Comparison of ENCODE assay signal across 19 cellular contexts in genomic region chr9:88589656-88590055, GRCh38. TPM values are rescaled to one million over a fixed set of nuclear protein-coding genes. Genes with fewer than 3 reads are reported as not detected.
DNase-seq lines count a peak whose midpoint lies in the region; ATAC-seq and TF ChIP-seq lines count a peak whose summit lies in the region.
"Had no signal": no experiment of that assay in that cellular context is flagged by ENCODE, and none has a peak within 500 bp of the region (broad histone marks: within the 10 kb centered on the region; RNA-seq: fewer than 3 reads in every experiment).

No MANE protein-coding gene starts in this region.

- no peak overlapping the region for H2BK120ac ChIP-seq in mesenchymal stem cell (ENCODE audit: low read depth, low read length)

- TF ChIP-seq CTCF in osteoblast (IDR thresholded peaks at IDR 0.05; ENCODE audit: extremely low read depth, low read depth, low read length): no peak
- TF ChIP-seq CTCF in upper lobe of left lung (IDR thresholded peaks at IDR 0.05): no peak

- no peak overlapping the region for H2AK5ac ChIP-seq in mesenchymal stem cell (ENCODE audit: low read length, severe bottlenecking)

- H3K4me2 ChIP-seq in mesenchymal stem cell (ENCODE audit: low read length, poor library complexity, severe bottlenecking) (no peak overlapping the region), osteoblast (ENCODE audit: insufficient read depth, low read length) (no peak overlapping the region)
- H3K4me2 ChIP-seq: GM23338 had no signal

- no peaks in the 10 kb centered on the region for H3K79me2 ChIP-seq in osteoblast (ENCODE audit: insufficient read depth, low read length)

- H3K23ac ChIP-seq in mesenchymal stem cell (ENCODE audit: low read length in 2 of 2): peak overlapping the region in 1 of 2 experiments; percentile 27

- peak overlapping the region in 1 of 2 experiments; percentile 76 for H2BK12ac ChIP-seq in mesenchymal stem cell (ENCODE audit: low read length in 2 of 2)

- H2AFZ ChIP-seq in mesenchymal stem cell (ENCODE audit: low read depth, low read length) (peak overlapping the region; percentile 24), osteoblast (ENCODE audit: low read length) (no peak overlapping the region)

- no peaks in the 10 kb centered on the region for H3K4me1 ChIP-seq in mesenchymal stem cell (ENCODE audit: control insufficient read depth, insufficient read depth, low read depth, low read length)
- peaks cover 13% of the 10 kb centered on the region for H3K4me1 ChIP-seq in osteoblast (ENCODE audit: insufficient read depth, low read length)
- H3K4me1 ChIP-seq in upper lobe of left lung: peaks cover 0 to 3% (median 0%) of the 10 kb centered on the region in 4 donors
- H3K4me1 ChIP-seq: BE2C had no signal

- H3K9me3 ChIP-seq in mesenchymal stem cell (ENCODE audit: control insufficient read depth, low read length) (peaks cover 9% of the 10 kb centered on the region), osteoblast (ENCODE audit: low read depth, low read length) (no peaks in the 10 kb centered on the region), upper lobe of left lung (no peaks in the 10 kb centered on the region)
- H3K9me3 ChIP-seq: BE2C had no signal

- H3K14ac ChIP-seq in mesenchymal stem cell (ENCODE audit: low read length in 2 of 2): peak overlapping the region in 1 of 2 experiments; percentile 75

- H3K4ac ChIP-seq in mesenchymal stem cell (ENCODE audit: low read depth in 1 of 2, low read length in 2 of 2): peak overlapping the region in 1 of 2 experiments; percentile 24

- no peak for TF ChIP-seq POLR2A in upper lobe of left lung (IDR thresholded peaks at IDR 0.05)
- no peak for TF ChIP-seq POLR2A in erythroblast (IDR thresholded peaks at IDR 0.05; ENCODE audit: low read length)

- no peak overlapping the region for H2BK5ac ChIP-seq in mesenchymal stem cell (ENCODE audit: low read depth, low read length, poor library complexity, severe bottlenecking)

- ATAC-seq in upper lobe of left lung (ENCODE audit: low FRiP score in 2 of 2) (peak; percentile 27 to 60), HG03520 (IDR thresholded peaks at IDR 0.05; ENCODE audit: unreplicated experiment) (no peak), HG02938 (IDR thresholded peaks at IDR 0.05; ENCODE audit: unreplicated experiment) (no peak)
- ATAC-seq: GM23338 had no signal

- H3K36me3 ChIP-seq in mesenchymal stem cell (ENCODE audit: control insufficient read depth in 1 of 2, insufficient read depth in 2 of 2, low read depth in 1 of 2, low read length in 2 of 2) (no peaks in the 10 kb centered on the region), osteoblast (ENCODE audit: insufficient read depth, low read length) (no peaks in the 10 kb centered on the region), upper lobe of left lung (no peaks in the 10 kb centered on the region)
- H3K36me3 ChIP-seq: BE2C had no signal

- DNase-seq in mesenchymal stem cell (no peak), osteoblast (ENCODE audit: insufficient read length, low spot score, missing footprints) (peak; percentile 8), upper lobe of left lung (no peak), DMS153 (lab: John Stamatoyannopoulos, UW) (no peak), erythroblast (lab: John Stamatoyannopoulos, UW) (no peak)
- DNase-seq: ACHN; BE2C; C1 segment of cervical spinal cord; CD4-positive, CD25-positive, alpha-beta regulatory T cell; CD8-positive, alpha-beta memory T cell; COR-L47; DMS79; GDM1; HCEC 1CT; HFFc6 had no signal

- H4K91ac ChIP-seq in mesenchymal stem cell (ENCODE audit: low read length): peak overlapping the region; percentile 52

- H2BK15ac ChIP-seq in mesenchymal stem cell (ENCODE audit: low read depth, poor library complexity, severe bottlenecking): no peak overlapping the region

- no peaks in the 10 kb centered on the region for H4K20me1 ChIP-seq in osteoblast (ENCODE audit: insufficient read depth, low read length)

- no peak overlapping the region for H3K4me3 ChIP-seq in mesenchymal stem cell (ENCODE audit: insufficient read depth in 1 of 2, low read depth in 1 of 2, low read length in 2 of 2)
- H3K4me3 ChIP-seq in osteoblast (ENCODE audit: insufficient read depth, low read length): no peak overlapping the region
- no peak overlapping the region for H3K4me3 ChIP-seq in upper lobe of left lung
- H3K4me3 ChIP-seq: GM23338 had no signal

- H3K27me3 ChIP-seq in mesenchymal stem cell (ENCODE audit: control insufficient read depth in 1 of 2, insufficient read depth in 1 of 2, low read length in 2 of 2): no peaks in the 10 kb centered on the region
- no peaks in the 10 kb centered on the region for H3K27me3 ChIP-seq in osteoblast (ENCODE audit: insufficient read depth, low read length)
- no peaks in the 10 kb centered on the region for H3K27me3 ChIP-seq in upper lobe of left lung
- H3K27me3 ChIP-seq: BE2C had no signal

- no peak for TF ChIP-seq EP300 in upper lobe of left lung (IDR thresholded peaks at IDR 0.05)

- H3K9ac ChIP-seq in mesenchymal stem cell (ENCODE audit: low read length): no peak overlapping the region

- peak overlapping the region; percentile 27 for H4K8ac ChIP-seq in mesenchymal stem cell (ENCODE audit: low read length)

- WGBS in mesenchymal stem cell: 99% methylated on average over 3 of the region's 3 CpGs
- 83 to 97% methylated on average over 1 to 3 of the region's 3 CpGs for WGBS in upper lobe of left lung, 2 donors

- H3K27ac ChIP-seq in mesenchymal stem cell (ENCODE audit: low read length, poor library complexity, severe bottlenecking): no peak overlapping the region
- no peak overlapping the region for H3K27ac ChIP-seq in osteoblast (ENCODE audit: low read depth, low read length)
- H3K27ac ChIP-seq in upper lobe of left lung: no peak overlapping the region

- H3K79me1 ChIP-seq in mesenchymal stem cell (replicated peaks; ENCODE audit: low read length, poor library complexity, severe bottlenecking): no peaks in the 10 kb centered on the region

- no peak overlapping the region for H3K18ac ChIP-seq in mesenchymal stem cell (ENCODE audit: low read depth in 1 of 2, low read length in 2 of 2)

RNA-seq across cellular contexts. Expression of gene NXNL2, which starts 54.7 kb away (rescaled TPM):
- 0.46 TPM for polyA plus RNA-seq in mesenchymal stem cell (2013, experiment 1 of 2)
- 0.53 TPM for polyA plus RNA-seq in mesenchymal stem cell (2013, experiment 2 of 2)
- 3.3 and 7.4 TPM in 2 replicates for total RNA-seq in osteoblast
- total RNA-seq in upper lobe of left lung: 1 to 10 TPM in 2 of 6 donors, under 1 TPM in 2, not detected in 2; 0.37 to 4.2 (median 0.97) TPM
- total RNA-seq: CD4-positive, CD25-positive, alpha-beta regulatory T cell; CD8-positive, alpha-beta memory T cell; HT-29 had no signal
- polyA plus RNA-seq: CD4-positive, CD25-positive, alpha-beta regulatory T cell; CD8-positive, alpha-beta memory T cell had no signal

Comparison
In these comparisons a context has a peak if more than half of its experiments do, and no peak if none do; other contexts are left out.
1. ATAC-seq: peak in upper lobe of left lung (2 of 2); none in HG03520 (single experiment) and HG02938 (single experiment).